8 cellular contexts compared by ENCODE assay signal in the genomic region with DNA sequence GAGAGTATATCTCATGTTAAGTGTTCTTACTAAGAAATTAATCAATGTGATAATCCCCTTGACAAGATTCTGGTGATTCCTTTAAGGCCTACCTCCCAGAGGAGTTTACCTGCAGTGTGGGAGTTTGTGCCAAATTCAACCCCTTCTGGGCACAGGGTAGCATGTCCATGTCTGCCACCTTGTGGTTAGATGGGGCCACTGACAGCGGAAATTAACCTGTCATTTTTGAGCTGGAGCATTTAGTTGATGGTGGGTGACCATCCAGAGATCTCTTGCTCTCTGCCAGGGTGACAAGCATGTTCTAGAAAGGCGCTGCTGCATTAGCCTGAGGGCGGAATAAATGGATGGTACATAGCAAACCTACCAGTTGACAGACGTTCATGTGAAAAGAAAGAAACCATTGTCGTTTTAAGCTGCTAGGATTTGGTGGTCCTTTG.
A peak's percentile ranks its signal among the peaks of the same experiment; 100 is the strongest.
DNase-seq lines count a peak whose midpoint lies in the region; ATAC-seq and TF ChIP-seq lines count a peak whose summit lies in the region.

No MANE protein-coding gene starts in this region.

- ATAC-seq in HG02763 (IDR thresholded peaks at IDR 0.05; ENCODE audit: unreplicated experiment) (peak; percentile 97), right lobe of liver (peak; percentile 88 to 92 (median 91))

- no peaks in the 10 kb centered on the region for H3K9me3 ChIP-seq in right lobe of liver

- no peaks in the 10 kb centered on the region for H3K36me3 ChIP-seq in right lobe of liver

- WGBS in right lobe of liver (ENCODE audit: insufficient coverage, low coverage, low lambda C conversion rate, missing lambda C conversion rate) = 19% methylated on average over 5 of the region's 5 CpGs

- DNase-seq in GM13976 (ENCODE audit: low spot score) (peak; percentile 50), NCI-H1105 treated with DMSO at 0.1 percent for 48 hours (lab: John Stamatoyannopoulos, UW) (peak; percentile 43), cardiac fibroblast (ENCODE audit: low read depth in 2 of 2) (peak; percentile 43 to 56), right lobe of liver (peak in 2 of 3 donors; percentile 32 to 68)
- peak; percentile 67 for DNase-seq in stimulated activated CD8-positive, alpha-beta memory T cell treated with anti-CD3 and anti-CD28 coated beads, Interleukin-4, amount 100 ng/mL, for 48 hours

- H3K4me3 ChIP-seq in cardiac fibroblast (replicated peaks in 1 of 2; ENCODE audit: low read depth in 2 of 2, low read length in 2 of 2) (no peak overlapping the region), right lobe of liver (no peak overlapping the region)

- TF ChIP-seq CTCF in 22Rv1 (IDR thresholded peaks at IDR 0.05) (peak; percentile 88), GM13976 (IDR thresholded peaks at IDR 0.05; ENCODE audit: borderline replicate concordance, control extremely low read depth, extremely low read depth, insufficient read depth, missing control alignments) (peak; percentile 74), VCaP (conservative IDR thresholded peaks at IDR 0.05) (peak; percentile 95), cardiac fibroblast (IDR thresholded peaks at IDR 0.05; ENCODE audit: low read depth, low read length) (peak; percentile 82), right lobe of liver (IDR thresholded peaks at IDR 0.05) (peak; percentile 65 to 81 (median 75))

- no peak overlapping the region for H3K27ac ChIP-seq in 22Rv1
- H3K27ac ChIP-seq in VCaP = no peak overlapping the region
- H3K27ac ChIP-seq in right lobe of liver = no peak overlapping the region

- H3K27me3 ChIP-seq in right lobe of liver = no peaks in the 10 kb centered on the region

- TF ChIP-seq POLR2A in right lobe of liver (IDR thresholded peaks at IDR 0.05) = no peak

- no peaks in the 10 kb centered on the region for H3K4me1 ChIP-seq in right lobe of liver

- intact Hi-C loops in right lobe of liver (cut with DNase I) = loop anchor here in 1 of 2 donors (10.0 kb wide), 1 partner anchor 202 kb away; no protein-coding TSS in a partner anchor

- in situ Hi-C loops in GM13976 (cut with MboI; ENCODE audit: low sequenced_read_pairs, unreplicated experiment) = loop anchor here (25.0 kb wide), 1 partner anchor 370 kb away; no protein-coding TSS in a partner anchor
